Comparison of ENCODE assay signal across 1 cellular context in the genomic region with DNA sequence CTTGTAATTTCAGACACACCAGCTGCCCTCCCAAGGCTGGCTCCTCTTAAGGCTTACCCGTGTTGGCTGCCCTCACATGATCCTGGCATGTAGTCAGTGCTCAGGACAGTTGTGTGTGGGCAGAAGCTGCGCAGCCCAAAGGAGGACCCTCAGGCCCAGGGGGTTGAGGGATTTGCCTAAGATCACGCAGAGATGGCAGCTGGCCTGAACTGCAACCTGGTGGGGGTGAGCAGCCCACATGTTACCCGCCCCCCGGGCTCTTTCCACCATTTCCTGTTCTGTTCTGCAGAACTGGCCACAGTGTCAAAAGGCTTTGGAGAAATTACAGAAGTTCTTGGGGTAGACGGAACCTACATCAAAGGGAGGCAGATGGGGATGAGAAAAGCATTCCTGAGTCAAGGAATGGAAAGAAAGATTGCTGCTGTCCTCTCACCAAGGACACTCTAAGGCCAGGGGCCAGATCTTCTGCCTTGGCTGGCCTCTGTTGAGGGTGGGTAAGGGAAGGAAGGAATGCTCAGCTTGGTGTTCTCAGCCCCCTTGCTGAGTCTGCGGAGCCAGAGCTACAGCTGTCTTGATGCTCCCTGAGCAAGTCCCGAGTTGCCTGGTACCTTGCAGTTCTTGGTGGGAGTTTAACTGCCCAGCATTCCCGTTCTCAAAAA.
TF ChIP-seq lines count a peak whose summit lies in the region.

No MANE protein-coding gene starts in this region.

TF ChIP-seq in GM23338, 12 proteins besides CTCF, POLR2A, EP300 and RAD21 (continued from another document):
- TF ChIP-seq REST (IDR thresholded peaks at IDR 0.05; ENCODE audit: unreplicated experiment) (no peak), EZH2phosphoT487 (IDR thresholded peaks at IDR 0.05; ENCODE audit: unreplicated experiment) (no peak), CREB1 (CRISPR knock-in tag; IDR thresholded peaks at IDR 0.05; ENCODE audit: low read depth) (no peak), ZNF462 (CRISPR knock-in tag; IDR thresholded peaks at IDR 0.05) (no peak), STAT1 (IDR thresholded peaks at IDR 0.05; ENCODE audit: unreplicated experiment) (no peak)
